In genomic region chr2:95328386-95329125, GRCh38 we compare ENCODE assay signal across 30 cellular contexts. TPM values are rescaled to one million over a fixed set of nuclear protein-coding genes. Genes with fewer than 3 reads are reported as not detected.
DNase-seq lines count a peak whose midpoint lies in the region; ATAC-seq and TF ChIP-seq lines count a peak whose summit lies in the region.
"Had no signal": no experiment of that assay in that cellular context is flagged by ENCODE, and none has a peak within 500 bp of the region (broad histone marks: within the 10 kb centered on the region; RNA-seq: fewer than 3 reads in every experiment).

No MANE protein-coding gene starts in this region.

- DNase-seq in Daoy (ENCODE audit: low read depth) (peak; percentile 61), M059J (ENCODE audit: low read depth) (peak; percentile 33), glomerular visceral epithelial cell (ENCODE audit: extremely low spot score) (peak; percentile 59)
- DNase-seq: activated CD4-positive, alpha-beta T cell treated with anti-CD3 and anti-CD28 coated beads, Interleukin-2, amount 10 ng/mL, durations not matched to agents 24 days and 14 days; activated CD8-positive, alpha-beta memory T cell treated with anti-CD3 and anti-CD28 coated beads, Interleukin-2, amount 10 ng/mL, durations not matched to agents 7 days and 5 days; aorta; CD8-positive, alpha-beta memory T cell; central memory CD4-positive, alpha-beta T cell; dermis blood vessel endothelial cell; DMS153; GDM1; naive thymus-derived CD4-positive, alpha-beta T cell; NCI-H1105; NCI-H2029; NCI-H2227 treated with DMSO at 0.1 percent for 48 hours; NCI-H748 treated with DMSO at 0.1 percent for 48 hours; spleen; stimulated activated CD4-positive, alpha-beta T cell treated with anti-CD3 and anti-CD28 coated beads, Interleukin-4, amount 100 ng/mL, for 1 hour; stimulated activated naive CD4-positive, alpha-beta T cell; T-helper 2 cell had no signal

- no peaks in the 10 kb centered on the region for H3K36me3 ChIP-seq in parathyroid adenoma (ENCODE audit: control insufficient read depth, insufficient read depth, low read length)
- H3K36me3 ChIP-seq: spleen, thoracic aorta had no signal

- no peak for TF ChIP-seq CTCF in parathyroid adenoma (IDR thresholded peaks at IDR 0.05)

- peak overlapping the region; percentile 57 for H2AFZ ChIP-seq in parathyroid adenoma

- no peaks in the 10 kb centered on the region for H3K9me3 ChIP-seq in parathyroid adenoma (ENCODE audit: control insufficient read depth, low read length)
- H3K9me3 ChIP-seq: spleen, thoracic aorta had no signal

- no peak overlapping the region for H3K9ac ChIP-seq in parathyroid adenoma

- no peaks in the 10 kb centered on the region for H3K36me3 Mint-ChIP-seq in activated T-helper 17 cell treated with anti-CD3 and anti-CD28 coated beads, Interleukin-2, amount 50 U/mL, for 72 hours (ENCODE audit: low read depth)
- H3K36me3 Mint-ChIP-seq: activated CD8-positive, alpha-beta memory T cell treated with anti-CD3 and anti-CD28 coated beads, Interleukin-2, amount 10 ng/mL, durations not matched to agents 7 days and 5 days; activated naive CD4-positive, alpha-beta T cell treated with anti-CD3 and anti-CD28 coated beads, Interleukin-2, amount 50 U/mL, for 72 hours; CD8-positive, alpha-beta memory T cell; IgD-negative memory B cell; naive thymus-derived CD4-positive, alpha-beta T cell had no signal

- no peaks in the 10 kb centered on the region for H3K27me3 ChIP-seq in parathyroid adenoma (ENCODE audit: control insufficient read depth, insufficient read depth, low read length)
- H3K27me3 ChIP-seq: spleen had no signal

- no peaks in the 10 kb centered on the region for H3K27me3 Mint-ChIP-seq in activated T-helper 17 cell treated with anti-CD3 and anti-CD28 coated beads, Interleukin-2, amount 50 U/mL, for 72 hours
- H3K27me3 Mint-ChIP-seq: activated CD4-positive, alpha-beta T cell treated with anti-CD3 and anti-CD28 coated beads, Interleukin-2, amount 10 ng/mL, durations not matched to agents 24 days and 14 days; activated CD8-positive, alpha-beta memory T cell treated with anti-CD3 and anti-CD28 coated beads, Interleukin-2, amount 10 ng/mL, durations not matched to agents 7 days and 5 days; naive thymus-derived CD4-positive, alpha-beta T cell had no signal

- no peaks in the 10 kb centered on the region for H3K4me1 Mint-ChIP-seq in activated T-helper 17 cell treated with anti-CD3 and anti-CD28 coated beads, Interleukin-2, amount 50 U/mL, for 72 hours
- H3K4me1 Mint-ChIP-seq: activated CD4-positive, alpha-beta T cell treated with anti-CD3 and anti-CD28 coated beads, Interleukin-2, amount 10 ng/mL, durations not matched to agents 24 days and 14 days; activated CD8-positive, alpha-beta memory T cell treated with anti-CD3 and anti-CD28 coated beads, Interleukin-2, amount 10 ng/mL, durations not matched to agents 7 days and 5 days; CD8-positive, alpha-beta memory T cell; IgD-negative memory B cell; naive thymus-derived CD4-positive, alpha-beta T cell had no signal

- H3K27ac Mint-ChIP-seq in activated T-helper 17 cell treated with anti-CD3 and anti-CD28 coated beads, Interleukin-2, amount 50 U/mL, for 72 hours = no peak overlapping the region
- H3K27ac Mint-ChIP-seq: activated CD4-positive, alpha-beta T cell treated with anti-CD3 and anti-CD28 coated beads, Interleukin-2, amount 10 ng/mL, durations not matched to agents 24 days and 14 days; activated CD8-positive, alpha-beta memory T cell treated with anti-CD3 and anti-CD28 coated beads, Interleukin-2, amount 10 ng/mL, durations not matched to agents 7 days and 5 days; activated naive CD4-positive, alpha-beta T cell treated with anti-CD3 and anti-CD28 coated beads, Interleukin-2, amount 50 U/mL, for 72 hours; activated T-helper 2 cell treated with anti-CD3 and anti-CD28 coated beads, Interferon-gamma antibody, Interleukin-2, Interleukin-4, amounts not matched to agents 10 μg/mL and 5 μg/mL and 100 μg/mL, durations not matched to agents 14 hours and 24 hours and 36 hours; CD8-positive, alpha-beta memory T cell; IgD-negative memory B cell; naive thymus-derived CD4-positive, alpha-beta T cell had no signal

- ATAC-seq in activated T-helper 17 cell treated with anti-CD3 and anti-CD28 coated beads, Interleukin-2, amount 50 U/mL, for 72 hours (replicated peaks) = no peak
- ATAC-seq in HG03457 (IDR thresholded peaks at IDR 0.05; ENCODE audit: unreplicated experiment) (no peak), GM19463 (IDR thresholded peaks at IDR 0.05; ENCODE audit: unreplicated experiment) (no peak)
- ATAC-seq: activated CD8-positive, alpha-beta memory T cell treated with anti-CD3 and anti-CD28 coated beads, Interleukin-2, amount 10 ng/mL, durations not matched to agents 7 days and 5 days; activated naive CD4-positive, alpha-beta T cell treated with anti-CD3 and anti-CD28 coated beads, Interleukin-2, amount 50 U/mL, for 72 hours; naive thymus-derived CD4-positive, alpha-beta T cell had no signal

- H3K4me1 ChIP-seq in parathyroid adenoma = peaks cover 68% of the 10 kb centered on the region
- H3K4me1 ChIP-seq: spleen had no signal

- H3K4me2 ChIP-seq in parathyroid adenoma (ENCODE audit: low read length) = no peak overlapping the region

- H3K9me3 Mint-ChIP-seq in activated T-helper 17 cell treated with anti-CD3 and anti-CD28 coated beads, Interleukin-2, amount 50 U/mL, for 72 hours = no peaks in the 10 kb centered on the region
- H3K9me3 Mint-ChIP-seq: activated T-helper 2 cell treated with anti-CD3 and anti-CD28 coated beads, Interferon-gamma antibody, Interleukin-2, Interleukin-4, amounts not matched to agents 10 μg/mL and 5 μg/mL and 100 μg/mL, durations not matched to agents 14 hours and 24 hours and 36 hours; CD8-positive, alpha-beta memory T cell had no signal

- no peak overlapping the region for H3K4me3 Mint-ChIP-seq in activated T-helper 17 cell treated with anti-CD3 and anti-CD28 coated beads, Interleukin-2, amount 50 U/mL, for 72 hours
- H3K4me3 Mint-ChIP-seq: activated CD4-positive, alpha-beta T cell treated with anti-CD3 and anti-CD28 coated beads, Interleukin-2, amount 10 ng/mL, durations not matched to agents 24 days and 14 days; activated CD8-positive, alpha-beta memory T cell treated with anti-CD3 and anti-CD28 coated beads, Interleukin-2, amount 10 ng/mL, durations not matched to agents 7 days and 5 days; CD8-positive, alpha-beta memory T cell; IgD-negative memory B cell; naive thymus-derived CD4-positive, alpha-beta T cell had no signal

- H3K79me2 ChIP-seq in parathyroid adenoma = no peaks in the 10 kb centered on the region

- peak overlapping the region; percentile 97 for H3K27ac ChIP-seq in parathyroid adenoma
- H3K27ac ChIP-seq: RWPE1, SK-N-MC, spleen, thoracic aorta had no signal

- no peak overlapping the region for H3K4me3 ChIP-seq in parathyroid adenoma (ENCODE audit: low read depth, low read length)
- H3K4me3 ChIP-seq: SK-N-MC, spleen, thoracic aorta had no signal

RNA-seq across cellular contexts. Expression of gene KCNIP3, which starts 31.4 kb away (rescaled TPM):
- total RNA-seq in Daoy (2014; rRNA removed; shearing (Covaris generic)) = 2.6 and 5.5 TPM in 2 replicates
- total RNA-seq in M059J (2014; rRNA removed; shearing (Covaris generic)) = 3.3 and 5.8 TPM in 2 replicates
- total RNA-seq in activated T-helper 17 cell treated with anti-CD3 and anti-CD28 coated beads, Interleukin-2, amount 50 U/mL, for 72 hours = not detected
- total RNA-seq: activated CD4-positive, alpha-beta T cell treated with anti-CD3 and anti-CD28 coated beads, Interleukin-2, amount 10 ng/mL, durations not matched to agents 24 days and 14 days; activated CD8-positive, alpha-beta memory T cell treated with anti-CD3 and anti-CD28 coated beads, Interleukin-2, amount 10 ng/mL, durations not matched to agents 7 days and 5 days; activated naive CD4-positive, alpha-beta T cell treated with anti-CD3 and anti-CD28 coated beads, Interleukin-2, amount 50 U/mL, for 72 hours; CD8-positive, alpha-beta memory T cell had no signal

RNA-seq across cellular contexts. Expression of gene PROM2, which starts 54.3 kb away (rescaled TPM):
- 0.17 TPM in 1 of 2 replicates, not detected in the other for total RNA-seq in Daoy (2014; rRNA removed; shearing (Covaris generic))
- 2.9 and 3.6 TPM in 2 replicates for total RNA-seq in M059J (2014; rRNA removed; shearing (Covaris generic))
- total RNA-seq in activated T-helper 17 cell treated with anti-CD3 and anti-CD28 coated beads, Interleukin-2, amount 50 U/mL, for 72 hours = under 1 TPM; 0.90 to 0.91 TPM
